Comparison of ENCODE assay signal across 1 cellular context in genomic region chr1:89516055-89516454, GRCh38.
TF ChIP-seq lines count a peak whose summit lies in the region.

No MANE protein-coding gene starts in this region.

TF ChIP-seq in HepG2, 621 proteins besides CTCF, POLR2A, EP300 and RAD21 (continued from another document):
- TF ChIP-seq, protein P1, sequence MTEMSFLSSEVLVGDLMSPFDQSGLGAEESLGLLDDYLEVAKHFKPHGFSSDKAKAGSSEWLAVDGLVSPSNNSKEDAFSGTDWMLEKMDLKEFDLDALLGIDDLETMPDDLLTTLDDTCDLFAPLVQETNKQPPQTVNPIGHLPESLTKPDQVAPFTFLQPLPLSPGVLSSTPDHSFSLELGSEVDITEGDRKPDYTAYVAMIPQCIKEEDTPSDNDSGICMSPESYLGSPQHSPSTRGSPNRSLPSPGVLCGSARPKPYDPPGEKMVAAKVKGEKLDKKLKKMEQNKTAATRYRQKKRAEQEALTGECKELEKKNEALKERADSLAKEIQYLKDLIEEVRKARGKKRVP (CRISPR knock-in tag; IDR thresholded peaks at IDR 0.05) = no peak
- TF ChIP-seq SOX6 (IDR thresholded peaks at IDR 0.05) = no peak
- TF ChIP-seq SOX6 (CRISPR knock-in tag; IDR thresholded peaks at IDR 0.05) = no peak
- TF ChIP-seq, protein P2, sequence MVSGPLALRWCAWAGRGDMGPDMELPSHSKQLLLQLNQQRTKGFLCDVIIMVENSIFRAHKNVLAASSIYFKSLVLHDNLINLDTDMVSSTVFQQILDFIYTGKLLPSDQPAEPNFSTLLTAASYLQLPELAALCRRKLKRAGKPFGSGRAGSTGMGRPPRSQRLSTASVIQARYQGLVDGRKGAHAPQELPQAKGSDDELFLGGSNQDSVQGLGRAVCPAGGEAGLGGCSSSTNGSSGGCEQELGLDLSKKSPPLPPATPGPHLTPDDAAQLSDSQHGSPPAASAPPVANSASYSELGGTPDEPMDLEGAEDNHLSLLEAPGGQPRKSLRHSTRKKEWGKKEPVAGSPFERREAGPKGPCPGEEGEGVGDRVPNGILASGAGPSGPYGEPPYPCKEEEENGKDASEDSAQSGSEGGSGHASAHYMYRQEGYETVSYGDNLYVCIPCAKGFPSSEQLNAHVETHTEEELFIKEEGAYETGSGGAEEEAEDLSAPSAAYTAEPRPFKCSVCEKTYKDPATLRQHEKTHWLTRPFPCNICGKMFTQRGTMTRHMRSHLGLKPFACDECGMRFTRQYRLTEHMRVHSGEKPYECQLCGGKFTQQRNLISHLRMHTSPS (CRISPR knock-in tag; IDR thresholded peaks at IDR 0.05; ENCODE audit: low read depth) = no peak
- TF ChIP-seq, protein P3, sequence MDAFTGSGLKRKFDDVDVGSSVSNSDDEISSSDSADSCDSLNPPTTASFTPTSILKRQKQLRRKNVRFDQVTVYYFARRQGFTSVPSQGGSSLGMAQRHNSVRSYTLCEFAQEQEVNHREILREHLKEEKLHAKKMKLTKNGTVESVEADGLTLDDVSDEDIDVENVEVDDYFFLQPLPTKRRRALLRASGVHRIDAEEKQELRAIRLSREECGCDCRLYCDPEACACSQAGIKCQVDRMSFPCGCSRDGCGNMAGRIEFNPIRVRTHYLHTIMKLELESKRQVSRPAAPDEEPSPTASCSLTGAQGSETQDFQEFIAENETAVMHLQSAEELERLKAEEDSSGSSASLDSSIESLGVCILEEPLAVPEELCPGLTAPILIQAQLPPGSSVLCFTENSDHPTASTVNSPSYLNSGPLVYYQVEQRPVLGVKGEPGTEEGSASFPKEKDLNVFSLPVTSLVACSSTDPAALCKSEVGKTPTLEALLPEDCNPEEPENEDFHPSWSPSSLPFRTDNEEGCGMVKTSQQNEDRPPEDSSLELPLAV (CRISPR knock-in tag; conservative IDR thresholded peaks at IDR 0.05; ENCODE audit: low read depth) = no peak
- TF ChIP-seq MAFF (IDR thresholded peaks at IDR 0.05; ENCODE audit: low read depth, low read length) = 0 out of 2 replicates have a peak, but pooled peaks have one; percentile 17
- TF ChIP-seq NFE2L2 (IDR thresholded peaks at IDR 0.05; ENCODE audit: low read length) = peak; percentile 66
- TF ChIP-seq NFE2 (CRISPR knock-in tag; IDR thresholded peaks at IDR 0.05) = peak; percentile 73; the same call in 1 of the 2 replicates
- TF ChIP-seq FOSL2 (CRISPR knock-in tag; IDR thresholded peaks at IDR 0.05) = peak; percentile 81
